ENCODE assay signal across 1 cellular context in the genomic region with DNA sequence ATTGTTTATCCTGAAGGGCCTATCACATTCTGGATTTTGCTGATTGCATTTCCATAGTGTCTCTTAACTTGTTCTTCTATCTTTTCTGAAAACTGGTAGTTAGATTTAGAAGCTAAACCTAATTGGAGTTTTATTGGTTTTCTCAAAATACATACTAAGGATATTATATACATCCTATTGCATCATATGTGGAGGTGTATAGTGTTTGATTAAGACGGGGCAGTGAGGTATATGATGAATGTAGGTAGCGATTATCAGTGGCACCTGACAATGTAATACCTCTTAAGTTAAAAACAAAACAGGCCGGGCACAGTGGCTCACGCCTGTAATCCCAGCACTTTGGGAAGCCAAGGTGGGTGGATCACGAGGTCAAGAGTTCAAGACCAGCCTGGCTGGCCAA.
TF ChIP-seq lines count a peak whose summit lies in the region.

No MANE protein-coding gene starts in this region.

TF ChIP-seq in K562, 482 proteins besides CTCF, POLR2A, EP300 and RAD21 (continued from another document):
- TF ChIP-seq, protein P1, sequence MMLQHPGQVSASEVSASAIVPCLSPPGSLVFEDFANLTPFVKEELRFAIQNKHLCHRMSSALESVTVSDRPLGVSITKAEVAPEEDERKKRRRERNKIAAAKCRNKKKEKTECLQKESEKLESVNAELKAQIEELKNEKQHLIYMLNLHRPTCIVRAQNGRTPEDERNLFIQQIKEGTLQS (IDR thresholded peaks at IDR 0.05), result peak; percentile 67
- TF ChIP-seq, protein P1 (CRISPR knock-in tag; conservative IDR thresholded peaks at IDR 0.05), result no peak
